Comparison of ENCODE assay signal across 1 cellular context in genomic region chr10:87500646-87501048, GRCh38.
TF ChIP-seq lines count a peak whose summit lies in the region.

No MANE protein-coding gene starts in this region.

TF ChIP-seq in GM23338, 12 proteins besides CTCF, POLR2A, EP300 and RAD21 (continued from another document):
- TF ChIP-seq ZNF462 (CRISPR knock-in tag; IDR thresholded peaks at IDR 0.05) (no peak), EZH2 (IDR thresholded peaks at IDR 0.05; ENCODE audit: low read depth, unreplicated experiment) (no peak), ETS1 (IDR thresholded peaks at IDR 0.05) (no peak), EZH2phosphoT487 (IDR thresholded peaks at IDR 0.05; ENCODE audit: unreplicated experiment) (no peak), REST (IDR thresholded peaks at IDR 0.05; ENCODE audit: unreplicated experiment) (no peak)
